ENCODE assay signal across 23 cellular contexts in the genomic region with DNA sequence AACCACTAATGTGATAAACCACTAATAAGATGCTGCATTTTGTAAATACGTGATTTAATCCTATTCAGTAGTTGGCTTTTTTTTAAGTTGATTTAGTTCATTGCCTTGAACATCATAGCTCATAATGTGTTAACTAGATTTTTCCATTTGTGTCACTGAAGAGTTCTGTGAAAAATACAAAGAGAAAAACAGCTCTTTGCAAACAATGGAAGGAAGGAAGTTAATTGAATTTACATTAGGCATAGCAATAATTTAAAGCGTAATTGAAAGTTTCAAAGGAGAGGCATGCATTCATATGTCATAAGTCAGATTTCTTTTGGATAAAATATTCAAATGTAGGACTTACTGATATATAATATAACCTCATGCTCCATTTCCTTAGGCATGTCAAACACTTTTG.
"Had no signal": no experiment of that assay in that cellular context is flagged by ENCODE, and none has a peak within 500 bp of the region (broad histone marks: within the 10 kb centered on the region; RNA-seq: fewer than 3 reads in every experiment).

No MANE protein-coding gene starts in this region.

- H3K79me2 ChIP-seq: hepatocyte had no signal

- FAIRE-seq: endometrium, frontal cortex, kidney had no signal

- H3K9me3 ChIP-seq: colonic mucosa, esophagus muscularis mucosa, gastroesophageal sphincter, heart left ventricle, left lung, lower lobe of right lung had no signal

- H3K27ac ChIP-seq: colonic mucosa, esophagus muscularis mucosa, foreskin keratinocyte, gastroesophageal sphincter, heart left ventricle, hepatocyte, left lung, lower lobe of right lung had no signal

- H2AFZ ChIP-seq: hepatocyte had no signal

- DNase-seq: cerebellar nuclear complex; colonic mucosa; cortex of kidney; effector CD8-positive, alpha-beta T cell; effector memory CD8-positive, alpha-beta T cell; foreskin keratinocyte; heart left ventricle; hypothalamus; immature natural killer cell; islet precursor cell; kidney; kidney glomerular epithelial cell; left lung; left ventricle myocardium superior; lower lobe of right lung; mammary epithelial cell; mesendoderm; midbrain had no signal

- H3K4me3 ChIP-seq: colonic mucosa, esophagus muscularis mucosa, gastroesophageal sphincter, heart left ventricle, hepatocyte, left lung, lower lobe of right lung had no signal

- H3K27me3 ChIP-seq: colonic mucosa, esophagus muscularis mucosa, foreskin keratinocyte, gastroesophageal sphincter, heart left ventricle, hepatocyte, left lung had no signal

- H3K4me2 ChIP-seq: hepatocyte had no signal

- H3K4me1 ChIP-seq: colonic mucosa, esophagus muscularis mucosa, foreskin keratinocyte, gastroesophageal sphincter, heart left ventricle, left lung, lower lobe of right lung had no signal

- H3K36me3 ChIP-seq: colonic mucosa, gastroesophageal sphincter had no signal
